ENCODE assay signal across 14 cellular contexts in the genomic region with DNA sequence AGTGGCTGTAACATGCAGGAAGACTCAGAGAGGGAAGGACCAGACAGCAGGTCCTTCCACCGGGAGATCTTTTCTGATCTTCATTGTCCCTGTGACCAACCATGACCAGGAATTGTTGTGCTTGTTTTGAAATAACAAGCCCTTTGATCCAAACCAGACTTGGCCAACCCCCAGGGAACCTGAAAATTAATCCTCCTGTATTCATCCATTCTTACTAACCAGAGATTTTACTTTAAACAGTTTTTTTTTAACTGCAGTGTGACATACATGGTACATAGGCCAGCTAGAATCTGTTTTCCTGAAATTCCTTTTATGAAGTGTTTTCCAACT. TPM values are rescaled to one million over a fixed set of nuclear protein-coding genes. Genes with fewer than 3 reads are reported as not detected.
DNase-seq lines count a peak whose midpoint lies in the region; ATAC-seq and TF ChIP-seq lines count a peak whose summit lies in the region.
"Had no signal": no experiment of that assay in that cellular context is flagged by ENCODE, and none has a peak within 500 bp of the region (broad histone marks: within the 10 kb centered on the region; RNA-seq: fewer than 3 reads in every experiment).

No MANE protein-coding gene starts in this region.

- TF ChIP-seq CTCF in PC-3 (conservative IDR thresholded peaks at IDR 0.05; ENCODE audit: low read depth, low read length), result no peak
- no peak for TF ChIP-seq CTCF in colonic mucosa (IDR thresholded peaks at IDR 0.05)
- no peak for TF ChIP-seq CTCF in thyroid gland (IDR thresholded peaks at IDR 0.05)
- no peak for TF ChIP-seq CTCF in ovary (IDR thresholded peaks at IDR 0.05)

- H3K27ac ChIP-seq in PC-3 (ENCODE audit: low read length) (peak overlapping the region; percentile 56), colonic mucosa (peak overlapping the region; percentile 33), mesenchymal stem cell (ENCODE audit: low read length, poor library complexity, severe bottlenecking) (peak overlapping the region; percentile 86), thyroid gland (peak overlapping the region; percentile 95 to 98 (median 97)), ovary (peak overlapping the region in 1 of 2 donors; percentile 43)
- H3K27ac ChIP-seq: cardiac muscle cell had no signal

- no peaks in the 10 kb centered on the region for H3F3A ChIP-seq in PC-3 (ENCODE audit: low read length, unreplicated experiment)

- ATAC-seq in PC-3, result no peak
- ATAC-seq: CD8-positive, alpha-beta T cell had no signal

- H2BK120ac ChIP-seq in mesenchymal stem cell (ENCODE audit: low read depth, low read length), result no peak overlapping the region

- H3K36me3 ChIP-seq in PC-3 (ENCODE audit: low read depth, low read length) (no peaks in the 10 kb centered on the region), colonic mucosa (no peaks in the 10 kb centered on the region), mesenchymal stem cell (ENCODE audit: control insufficient read depth in 1 of 2, insufficient read depth in 2 of 2, low read depth in 1 of 2, low read length in 2 of 2) (peaks cover 4 to 28% of the 10 kb centered on the region in 2 experiments), thyroid gland (peaks cover 12 to 14% of the 10 kb centered on the region in 2 donors), ovary (no peaks in the 10 kb centered on the region)
- H3K36me3 ChIP-seq: cardiac muscle cell had no signal

- CTCF ChIA-PET in PC-3 (lab: Charles Lee), result no interaction called here

- H2AFZ ChIP-seq in PC-3 (ENCODE audit: low read length) (no peak overlapping the region), mesenchymal stem cell (ENCODE audit: low read depth, low read length) (no peak overlapping the region)

- no peaks in the 10 kb centered on the region for H3K9me2 ChIP-seq in PC-3 (replicated peaks; ENCODE audit: low read length)

- H3K9me3 ChIP-seq in PC-3 (ENCODE audit: low read length) (no peaks in the 10 kb centered on the region), colonic mucosa (no peaks in the 10 kb centered on the region), mesenchymal stem cell (ENCODE audit: control insufficient read depth, low read length) (no peaks in the 10 kb centered on the region), thyroid gland (no peaks in the 10 kb centered on the region), ovary (no peaks in the 10 kb centered on the region)

- H2AK5ac ChIP-seq in mesenchymal stem cell (ENCODE audit: low read length, severe bottlenecking), result no peak overlapping the region

- TF ChIP-seq EP300 in ovary (IDR thresholded peaks at IDR 0.05), result no peak

- H3K9ac ChIP-seq in PC-3 (ENCODE audit: low read length) (no peak overlapping the region), colonic mucosa (ENCODE audit: low read depth in 2 of 2, low read length in 2 of 2) (no peak overlapping the region), mesenchymal stem cell (ENCODE audit: low read length) (no peak overlapping the region)

- H3K79me1 ChIP-seq in mesenchymal stem cell (replicated peaks; ENCODE audit: low read length, poor library complexity, severe bottlenecking), result peaks cover 17% of the 10 kb centered on the region

- POLR2A ChIA-PET in PC-3 (lab: Charles Lee; ENCODE audit: unreplicated experiment), result no interaction called here

- H3K4me3 ChIP-seq in PC-3 (ENCODE audit: low read length) (peak overlapping the region; percentile 47; the same call in 1 of the 2 replicates), colonic mucosa (no peak overlapping the region), mesenchymal stem cell (ENCODE audit: insufficient read depth in 1 of 2, low read depth in 1 of 2, low read length in 2 of 2) (no peak overlapping the region), thyroid gland (replicated peaks in 1 of 3) (peak overlapping the region in 1 of 3 donors; percentile 9), ovary (no peak overlapping the region)
- H3K4me3 ChIP-seq: cardiac muscle cell had no signal

- intact Hi-C loops in PC-3 (cut with micrococcal nuclease) (no loop called here), colonic mucosa (cut with DNase I) (no loop called here), thyroid gland (cut with DNase I) (no loop called here), ovary (cut with DNase I) (loop anchor here in 1 of 4 donors (10.0 kb wide), 1 partner anchor 511 kb away; the partner anchor contains the start of gene KIAA0232)

- H4K91ac ChIP-seq in mesenchymal stem cell (ENCODE audit: low read length), result no peak overlapping the region

- H4K20me1 ChIP-seq in PC-3 (ENCODE audit: low read length), result no peaks in the 10 kb centered on the region

- no peak for TF ChIP-seq POLR2A in thyroid gland (IDR thresholded peaks at IDR 0.05)
- TF ChIP-seq POLR2A in ovary (IDR thresholded peaks at IDR 0.05), result no peak

- 80% methylated on average over 1 of the region's 1 CpG for WGBS in mesenchymal stem cell
- WGBS in thyroid gland, 2 donors, result 22 to 25% methylated on average over 1 of the region's 1 CpG
- 21 to 33% (median 22%) methylated on average over 1 of the region's 1 CpG for WGBS in ovary, 3 donors

- H3K18ac ChIP-seq in mesenchymal stem cell (ENCODE audit: low read depth in 1 of 2, low read length in 2 of 2), result no peak overlapping the region

- H2BK12ac ChIP-seq in mesenchymal stem cell (ENCODE audit: low read length in 2 of 2), result no peak overlapping the region

- no peak overlapping the region for H3K14ac ChIP-seq in mesenchymal stem cell (ENCODE audit: low read length in 2 of 2)

- no peak overlapping the region for H4K8ac ChIP-seq in mesenchymal stem cell (ENCODE audit: low read length)

- H2BK15ac ChIP-seq in mesenchymal stem cell (ENCODE audit: low read depth, poor library complexity, severe bottlenecking), result no peak overlapping the region

- peaks cover 45% of the 10 kb centered on the region for H3K79me2 ChIP-seq in PC-3 (ENCODE audit: low read length)

- DNase-seq in PC-3, result peak; percentile 59
- DNase-seq in colonic mucosa, result no peak
- DNase-seq in mesenchymal stem cell, result no peak
- DNase-seq in thyroid gland, result peak; percentile 45 to 68
- no peak for DNase-seq in GM19238 (ENCODE audit: insufficient read length, low spot score)
- DNase-seq in NOMO-1 treated with dmso at 0.1 percent for 144 hours (lab: John Stamatoyannopoulos, UW; ENCODE audit: unreplicated experiment), result no peak
- no peak for DNase-seq in ovary
- DNase-seq in NK-92 treated with Interleukin-12 subunit alpha and Interleukin-12 subunit beta, amount 100 ng/mL, for 24 hours (lab: John Stamatoyannopoulos, UW), result no peak
- DNase-seq: activated naive CD4-positive, alpha-beta T cell treated with Interleukin-2 at 50 U/mL for 16 hours; CD8-positive, alpha-beta T cell; erythroblast; midbrain; stimulated activated CD4-positive, alpha-beta T cell treated with anti-CD3 and anti-CD28 coated beads, Interleukin-2, amount 100 ng/mL, for 24 hours had no signal

- H3K4me1 ChIP-seq in PC-3 (ENCODE audit: insufficient read depth, low read length) (peaks cover 36% of the 10 kb centered on the region), colonic mucosa (peaks cover 6% of the 10 kb centered on the region), mesenchymal stem cell (ENCODE audit: control insufficient read depth, insufficient read depth, low read depth, low read length) (peaks cover 53% of the 10 kb centered on the region), thyroid gland (peaks cover 77 to 84% of the 10 kb centered on the region in 2 donors), ovary (ENCODE audit: insufficient read depth) (peaks cover 67% of the 10 kb centered on the region)

- no TSS peak for BruUV-seq in PC-3 (replicated peaks; lab: Mats Ljungman, UMichigan)

- H3K23ac ChIP-seq in mesenchymal stem cell (ENCODE audit: low read length in 2 of 2), result no peak overlapping the region

- no peak overlapping the region for H3K4ac ChIP-seq in mesenchymal stem cell (ENCODE audit: low read depth in 1 of 2, low read length in 2 of 2)

- H3K4me2 ChIP-seq in PC-3 (ENCODE audit: low read length) (peak overlapping the region; percentile 94), mesenchymal stem cell (ENCODE audit: low read length, poor library complexity, severe bottlenecking) (no peak overlapping the region)

- H3K27me3 ChIP-seq in PC-3 (ENCODE audit: low read length) (no peaks in the 10 kb centered on the region), colonic mucosa (no peaks in the 10 kb centered on the region), mesenchymal stem cell (ENCODE audit: control insufficient read depth in 1 of 2, insufficient read depth in 1 of 2, low read length in 2 of 2) (no peaks in the 10 kb centered on the region), thyroid gland (no peaks in the 10 kb centered on the region), ovary (no peaks in the 10 kb centered on the region)
- H3K27me3 ChIP-seq: cardiac muscle cell had no signal

- H2BK5ac ChIP-seq in mesenchymal stem cell (ENCODE audit: low read depth, low read length, poor library complexity, severe bottlenecking), result no peak overlapping the region

RNA-seq across cellular contexts. Expression of gene WFS1, which starts 4.0 kb away (rescaled TPM):
- total RNA-seq in PC-3 (2014; rRNA removed) (35.7 and 45.5 TPM in 2 replicates), colonic mucosa (10 to 100 TPM; 12.1 to 12.7 TPM), thyroid gland (100 to 1,000 TPM; 124 to 174 (median 132) TPM), ovary (100 to 1,000 TPM in 5 of 7 donors, 10 to 100 TPM in 2; 57.4 to 174 (median 140) TPM)
- 34.5 TPM for polyA plus RNA-seq in mesenchymal stem cell (2013, experiment 1 of 2)
- polyA plus RNA-seq in mesenchymal stem cell (2013, experiment 2 of 2), result 32.5 TPM
- polyA plus RNA-seq in ovary, result 100 to 1,000 TPM in 1 of 2 donors, 10 to 100 TPM in 1; 33.2 to 111 TPM

Comparison
In these comparisons a context has a peak if more than half of its experiments do, and no peak if none do; other contexts are left out.
1. DNase-seq: peak in PC-3 (single experiment) and thyroid gland (2 of 2); none in colonic mucosa (single experiment), mesenchymal stem cell (single experiment), GM19238 (single experiment), NOMO-1 treated with dmso at 0.1 percent for 144 hours (single experiment), ovary (0 of 5) and NK-92 treated with Interleukin-12 subunit alpha and Interleukin-12 subunit beta, amount 100 ng/mL, for 24 hours (single experiment).